Comparison of ENCODE assay signal across 1 cellular context in the genomic region with DNA sequence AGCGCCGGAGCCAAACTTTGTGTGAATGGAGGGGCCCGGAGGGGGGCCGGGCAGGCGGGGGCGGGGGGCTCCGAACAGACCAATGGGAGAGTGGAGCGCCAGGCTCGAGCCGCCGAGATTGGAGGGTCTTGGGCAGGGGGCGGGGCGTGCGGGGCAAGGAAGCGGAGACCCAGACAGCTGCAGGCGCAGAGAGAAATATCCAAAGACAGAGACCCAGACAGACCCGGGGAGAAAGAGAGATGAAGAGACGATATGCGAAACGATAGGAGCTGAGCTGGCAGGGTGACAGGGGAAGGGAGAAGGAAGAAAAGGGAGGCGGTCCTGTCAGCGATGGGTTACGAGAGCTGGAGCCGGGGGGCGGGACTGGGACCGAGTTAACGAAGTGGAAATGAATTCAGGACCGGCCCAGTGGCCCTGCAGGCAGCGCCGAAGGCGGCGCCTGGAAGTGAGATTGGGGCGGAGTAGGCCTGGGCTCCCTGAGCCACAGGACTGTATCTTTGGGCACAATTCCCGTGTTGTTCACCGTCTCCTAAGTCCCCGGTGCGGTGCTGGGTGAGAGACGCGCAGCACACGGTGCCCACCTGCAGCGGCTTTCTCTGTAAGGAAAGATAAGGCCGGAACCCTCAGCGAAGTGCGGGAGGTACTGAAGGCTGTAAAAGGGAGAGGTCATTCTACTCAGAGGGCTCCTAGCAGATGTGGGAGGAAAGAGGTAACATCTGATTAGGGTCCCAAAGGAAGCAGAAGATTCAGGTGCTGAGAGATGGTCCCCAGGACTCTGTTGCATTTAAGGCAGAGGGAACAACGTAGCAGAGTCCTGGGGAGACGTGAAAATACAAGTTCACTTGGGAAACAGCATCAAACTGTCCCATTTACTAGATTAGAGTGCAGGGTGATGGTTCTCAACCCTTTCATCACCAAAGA.
A peak's percentile ranks its signal among the peaks of the same experiment; 100 is the strongest.
TF ChIP-seq lines count a peak whose summit lies in the region.

No MANE protein-coding gene starts in this region.

TF ChIP-seq in H1, 55 proteins besides CTCF, POLR2A, EP300 and RAD21:
- TF ChIP-seq HDAC2 (IDR thresholded peaks at IDR 0.05; ENCODE audit: borderline replicate concordance in 1 of 2, low read depth in 2 of 2, low read length in 2 of 2) (0 out of 4 replicates have a peak, but pooled peaks of 1 of the 2 experiments have one; percentile 69), TAF7 (optimal IDR thresholded peaks at IDR 0.05; ENCODE audit: borderline replicate concordance, low read depth, low read length) (no peak), KDM4A (IDR thresholded peaks at IDR 0.05; ENCODE audit: low read depth, low read length, severe bottlenecking) (peak; percentile 70), TBP (IDR thresholded peaks at IDR 0.05; ENCODE audit: low read depth, low read length) (no peak), CBX5 (IDR thresholded peaks at IDR 0.05; ENCODE audit: low read depth, low read length) (no peak), SP1 (IDR thresholded peaks at IDR 0.05; ENCODE audit: low read depth, low read length) (no peak), MAFK (IDR thresholded peaks at IDR 0.05; ENCODE audit: low read depth, low read length) (no peak), ASH2L (IDR thresholded peaks at IDR 0.05; ENCODE audit: low read length) (peak; percentile 81), GTF2F1 (IDR thresholded peaks at IDR 0.05; ENCODE audit: borderline replicate concordance, low read depth, low read length) (no peak), EZH2 (IDR thresholded peaks at IDR 0.05; ENCODE audit: low read depth, low read length, severe bottlenecking) (peak; percentile 31), ZNF274 (IDR thresholded peaks at IDR 0.05; ENCODE audit: borderline replicate concordance, extremely low read depth, low read length) (no peak), TCF12 (IDR thresholded peaks at IDR 0.05; ENCODE audit: low read depth, low read length) (no peak), POU5F1 (IDR thresholded peaks at IDR 0.05; ENCODE audit: low read depth, low read length) (no peak), GABPA (IDR thresholded peaks at IDR 0.05; ENCODE audit: borderline replicate concordance, insufficient read depth, low read length) (no peak), FOSL1 (IDR thresholded peaks at IDR 0.05; ENCODE audit: insufficient read depth, low read depth, low read length) (no peak), KDM5A (IDR thresholded peaks at IDR 0.05; ENCODE audit: low read length) (no peak), CHD1 (IDR thresholded peaks at IDR 0.05; ENCODE audit: low read depth, low read length) (no peak), RNF2 (IDR thresholded peaks at IDR 0.05; ENCODE audit: borderline replicate concordance, low read depth, low read length, missing control alignments, poor library complexity, severe bottlenecking) (no peak), BRCA1 (IDR thresholded peaks at IDR 0.05; ENCODE audit: low read depth, low read length) (no peak), EGR1 (IDR thresholded peaks at IDR 0.05; ENCODE audit: borderline replicate concordance, low read depth, low read length) (no peak), RXRA (IDR thresholded peaks at IDR 0.05; ENCODE audit: insufficient read depth, low read depth, low read length) (no peak), BACH1 (IDR thresholded peaks at IDR 0.05; ENCODE audit: low read length) (no peak), YY1 (IDR thresholded peaks at IDR 0.05; ENCODE audit: low read depth, low read length) (no peak)
- TF ChIP-seq, protein P1, sequence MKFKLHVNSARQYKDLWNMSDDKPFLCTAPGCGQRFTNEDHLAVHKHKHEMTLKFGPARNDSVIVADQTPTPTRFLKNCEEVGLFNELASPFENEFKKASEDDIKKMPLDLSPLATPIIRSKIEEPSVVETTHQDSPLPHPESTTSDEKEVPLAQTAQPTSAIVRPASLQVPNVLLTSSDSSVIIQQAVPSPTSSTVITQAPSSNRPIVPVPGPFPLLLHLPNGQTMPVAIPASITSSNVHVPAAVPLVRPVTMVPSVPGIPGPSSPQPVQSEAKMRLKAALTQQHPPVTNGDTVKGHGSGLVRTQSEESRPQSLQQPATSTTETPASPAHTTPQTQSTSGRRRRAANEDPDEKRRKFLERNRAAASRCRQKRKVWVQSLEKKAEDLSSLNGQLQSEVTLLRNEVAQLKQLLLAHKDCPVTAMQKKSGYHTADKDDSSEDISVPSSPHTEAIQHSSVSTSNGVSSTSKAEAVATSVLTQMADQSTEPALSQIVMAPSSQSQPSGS (IDR thresholded peaks at IDR 0.05; ENCODE audit: low read length), result no peak
TF ChIP-seq in H1: peak in this region for 4.
